ENCODE assay signal across 1 cellular context in genomic region chr11:6612008-6612815, GRCh38.
TF ChIP-seq lines count a peak whose summit lies in the region.

Gene TAF10 (minus strand): TSS chr11:6612216. CDS start chr11:6612189, 27 bp downstream.

TF ChIP-seq in HepG2, 621 proteins besides CTCF, POLR2A, EP300 and RAD21 (continued from another document and continues in another):
- no peak; the same call in 1 of the 2 replicates for TF ChIP-seq ZNF275 (CRISPR knock-in tag; IDR thresholded peaks at IDR 0.05; ENCODE audit: borderline replicate concordance)
- peak; percentile 55 for TF ChIP-seq MYC (CRISPR knock-in tag; IDR thresholded peaks at IDR 0.05; ENCODE audit: borderline replicate concordance)
- TF ChIP-seq FOXA1 (IDR thresholded peaks at IDR 0.05) = no peak
- TF ChIP-seq FOXA1 (CRISPR knock-in tag; IDR thresholded peaks at IDR 0.05) = peak; percentile 71
- 0 out of 2 replicates have a peak, but pooled peaks have one; percentile 76 for TF ChIP-seq ZMYM3 (CRISPR knock-in tag; IDR thresholded peaks at IDR 0.05)
- TF ChIP-seq SAP130 (CRISPR knock-in tag; IDR thresholded peaks at IDR 0.05; ENCODE audit: low read depth) = peak; percentile 87
- TF ChIP-seq MED13 (CRISPR knock-in tag; IDR thresholded peaks at IDR 0.05) = no peak
- peak; percentile 85 for TF ChIP-seq MEF2D (CRISPR knock-in tag; IDR thresholded peaks at IDR 0.05)
- peak; percentile 42; the same call in 1 of the 2 replicates for TF ChIP-seq HBP1 (CRISPR knock-in tag; IDR thresholded peaks at IDR 0.05; ENCODE audit: low read depth)
- no peak; the same call in 1 of the 2 replicates for TF ChIP-seq MTERF4 (CRISPR knock-in tag; IDR thresholded peaks at IDR 0.05)
- TF ChIP-seq ZNF329 (CRISPR knock-in tag; IDR thresholded peaks at IDR 0.05; ENCODE audit: low read depth) = 0 out of 2 replicates have a peak, but pooled peaks have one; percentile 79
- peak; percentile 56 for TF ChIP-seq ZBTB38 (CRISPR knock-in tag; IDR thresholded peaks at IDR 0.05)
- no peak for TF ChIP-seq NKX3-1 (CRISPR knock-in tag; IDR thresholded peaks at IDR 0.05)
- no peak for TF ChIP-seq ZNF362 (CRISPR knock-in tag; IDR thresholded peaks at IDR 0.05; ENCODE audit: borderline replicate concordance)
- no peak for TF ChIP-seq PBX2 (CRISPR knock-in tag; IDR thresholded peaks at IDR 0.05)
- TF ChIP-seq CREM (IDR thresholded peaks at IDR 0.05) = peak; percentile 83
- no peak for TF ChIP-seq CREM (CRISPR knock-in tag; IDR thresholded peaks at IDR 0.05)
- peak; percentile 66 for TF ChIP-seq RXRA (CRISPR knock-in tag; IDR thresholded peaks at IDR 0.05)
- no peak for TF ChIP-seq ZNF24 (IDR thresholded peaks at IDR 0.05)
- no peak for TF ChIP-seq BCLAF1 (IDR thresholded peaks at IDR 0.05)
- TF ChIP-seq EZH2 (conservative IDR thresholded peaks at IDR 0.05; ENCODE audit: low read depth, low read length) = no peak
- no peak; the same call in 1 of the 2 replicates for TF ChIP-seq NFATC3 (CRISPR knock-in tag; IDR thresholded peaks at IDR 0.05)
- no peak for TF ChIP-seq CCDC6 (CRISPR knock-in tag; IDR thresholded peaks at IDR 0.05)
- no peak for TF ChIP-seq JARID2 (CRISPR knock-in tag; IDR thresholded peaks at IDR 0.05; ENCODE audit: insufficient replicate concordance)
- no peak for TF ChIP-seq ZKSCAN1 (IDR thresholded peaks at IDR 0.05; ENCODE audit: low read length)
- TF ChIP-seq ZNF451 (CRISPR knock-in tag; IDR thresholded peaks at IDR 0.05) = peak; percentile 70; the same call in 1 of the 2 replicates
- no peak for TF ChIP-seq ETS1 (CRISPR knock-in tag; IDR thresholded peaks at IDR 0.05)
- peak; percentile 73 for TF ChIP-seq ZC3H13 (CRISPR knock-in tag; IDR thresholded peaks at IDR 0.05)
- no peak for TF ChIP-seq NCOR1 (IDR thresholded peaks at IDR 0.05; ENCODE audit: borderline replicate concordance, low read length)
- TF ChIP-seq CBX2 (IDR thresholded peaks at IDR 0.05; ENCODE audit: low read depth, low read length) = no peak
- no peak for TF ChIP-seq CBX2 (CRISPR knock-in tag; IDR thresholded peaks at IDR 0.05; ENCODE audit: low read depth)
- TF ChIP-seq ZNF205 (CRISPR knock-in tag; IDR thresholded peaks at IDR 0.05) = no peak
- TF ChIP-seq SALL1 (CRISPR knock-in tag; IDR thresholded peaks at IDR 0.05) = peak; percentile 85
- TF ChIP-seq ZBTB37 (CRISPR knock-in tag; IDR thresholded peaks at IDR 0.05) = no peak
- no peak for TF ChIP-seq FOXO4 (CRISPR knock-in tag; conservative IDR thresholded peaks at IDR 0.05)
- TF ChIP-seq GMEB2 (CRISPR knock-in tag; IDR thresholded peaks at IDR 0.05; ENCODE audit: low read depth) = no peak
- no peak for TF ChIP-seq HMGA1 (CRISPR knock-in tag; conservative IDR thresholded peaks at IDR 0.05)
- no peak for TF ChIP-seq SYNCRIP (IDR thresholded peaks at IDR 0.05; ENCODE audit: insufficient read depth, low read depth, low read length)
- peak; percentile 54; the same call in 1 of the 2 replicates for TF ChIP-seq TFDP1 (CRISPR knock-in tag; IDR thresholded peaks at IDR 0.05; ENCODE audit: borderline replicate concordance)
- TF ChIP-seq ZNF124 (CRISPR knock-in tag; IDR thresholded peaks at IDR 0.05) = no peak
- TF ChIP-seq ZNF253 (CRISPR knock-in tag; IDR thresholded peaks at IDR 0.05; ENCODE audit: borderline replicate concordance) = no peak
- no peak for TF ChIP-seq ZNF737 (CRISPR knock-in tag; IDR thresholded peaks at IDR 0.05; ENCODE audit: borderline replicate concordance)
- TF ChIP-seq ZNF331 (CRISPR knock-in tag; IDR thresholded peaks at IDR 0.05) = peak; percentile 44; the same call in 1 of the 2 replicates
- no peak for TF ChIP-seq ZNF75D (CRISPR knock-in tag; IDR thresholded peaks at IDR 0.05; ENCODE audit: borderline replicate concordance)
- peak; percentile 62 for TF ChIP-seq HDAC1 (CRISPR knock-in tag; IDR thresholded peaks at IDR 0.05)
- TF ChIP-seq ZFP62 (CRISPR knock-in tag; IDR thresholded peaks at IDR 0.05) = no peak
- no peak for TF ChIP-seq HES4 (CRISPR knock-in tag; IDR thresholded peaks at IDR 0.05; ENCODE audit: borderline replicate concordance)
- TF ChIP-seq ZNF432 (CRISPR knock-in tag; IDR thresholded peaks at IDR 0.05; ENCODE audit: borderline replicate concordance) = no peak
- TF ChIP-seq RNF2 (conservative IDR thresholded peaks at IDR 0.05; ENCODE audit: low read depth) = peak; percentile 74; the same call in 1 of the 2 replicates
- TF ChIP-seq ZNF367 (CRISPR knock-in tag; IDR thresholded peaks at IDR 0.05; ENCODE audit: borderline replicate concordance) = no peak
- peak; percentile 68; the same call in 1 of the 2 replicates for TF ChIP-seq ZNF263 (CRISPR knock-in tag; IDR thresholded peaks at IDR 0.05)
- TF ChIP-seq KDM5B (CRISPR knock-in tag; IDR thresholded peaks at IDR 0.05; ENCODE audit: borderline replicate concordance) = peak; percentile 92; the same call in 1 of the 2 replicates
